19 cellular contexts compared by ENCODE assay signal in the genomic region with DNA sequence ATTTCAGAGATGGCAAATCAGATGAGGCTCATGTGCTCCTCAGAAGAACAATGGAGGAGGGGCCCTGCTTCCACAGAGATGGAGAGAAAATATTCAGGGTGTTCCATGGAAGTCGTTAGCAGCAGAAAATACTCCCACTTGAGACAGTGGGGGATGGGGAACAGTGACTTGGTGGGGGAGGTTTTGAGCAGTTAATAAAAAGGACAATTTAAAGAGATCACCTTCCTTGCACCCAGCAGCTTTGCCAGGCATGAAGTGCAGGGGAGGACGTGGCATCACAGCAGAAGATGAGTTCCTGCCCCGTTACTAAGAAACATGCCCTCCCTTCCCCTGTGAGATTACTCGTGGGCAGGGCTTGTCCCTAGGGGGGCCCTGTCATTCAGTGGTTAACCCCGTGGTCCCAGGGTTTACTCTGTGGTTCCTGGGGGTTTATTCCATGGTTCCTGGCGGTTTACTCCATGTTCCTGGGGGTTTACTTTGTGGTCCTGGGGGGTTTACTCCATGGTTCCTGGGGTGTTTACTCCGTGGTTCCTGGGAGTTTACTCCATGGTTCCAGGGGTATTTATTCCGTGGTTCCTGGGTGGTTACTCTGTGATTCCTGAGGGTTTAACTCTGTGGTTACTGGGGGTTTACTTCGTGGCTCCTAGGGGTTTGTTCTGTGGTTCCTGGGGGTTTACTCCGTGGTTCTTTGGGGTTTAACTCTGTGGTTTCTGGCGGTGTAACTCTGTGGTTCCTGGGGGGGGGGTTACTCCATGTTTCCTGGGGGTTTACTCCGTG. TPM values are rescaled to one million over a fixed set of nuclear protein-coding genes. Genes with fewer than 3 reads are reported as not detected.
"Had no signal": no experiment of that assay in that cellular context is flagged by ENCODE, and none has a peak within 500 bp of the region (broad histone marks: within the 10 kb centered on the region; RNA-seq: fewer than 3 reads in every experiment).

No MANE protein-coding gene starts in this region.

- DNase-seq: activated CD4-positive, alpha-beta memory T cell treated with anti-CD3 and anti-CD28 coated beads, Interleukin-2, amount 10 ng/mL, durations not matched to agents 7 days and 5 days; activated CD4-positive, alpha-beta T cell treated with anti-CD3 and anti-CD28 coated beads for 48 hours; activated gamma-delta T cell treated with Interleukin-2 at 50 U/mL for 16 hours; activated naive CD4-positive, alpha-beta T cell treated with anti-CD3 and anti-CD28 coated beads, Interleukin-2, amount 10 ng/mL, durations not matched to agents 7 days and 5 days; activated naive CD8-positive, alpha-beta T cell treated with anti-CD3 and anti-CD28 coated beads, Interleukin-2, amount 10 ng/mL, durations not matched to agents 7 days and 5 days; activated T-cell treated with anti-CD3 and anti-CD28 coated beads for 4 hours; activated T-cell treated with anti-CD3 and anti-CD28 coated beads, Interleukin-2, amount 50 U/mL, for 48 hours; aorta; body of pancreas; KG1; NCI-H1048; NCI-H1417; NCI-H2029; NCI-H345; NCI-H510A; NCI-H526 treated with DMSO at 0.1 percent for 48 hours had no signal

- H3K9me3 ChIP-seq: body of pancreas had no signal

- H3K4me1 Mint-ChIP-seq: activated CD4-positive, alpha-beta memory T cell treated with anti-CD3 and anti-CD28 coated beads, Interleukin-2, amount 10 ng/mL, durations not matched to agents 7 days and 5 days; activated naive CD4-positive, alpha-beta T cell treated with anti-CD3 and anti-CD28 coated beads, Interleukin-2, amount 10 ng/mL, durations not matched to agents 7 days and 5 days; activated naive CD8-positive, alpha-beta T cell treated with anti-CD3 and anti-CD28 coated beads, Interleukin-2, amount 10 ng/mL, durations not matched to agents 7 days and 5 days had no signal

- H3K27me3 Mint-ChIP-seq: activated CD4-positive, alpha-beta memory T cell treated with anti-CD3 and anti-CD28 coated beads, Interleukin-2, amount 10 ng/mL, durations not matched to agents 7 days and 5 days; activated naive CD4-positive, alpha-beta T cell treated with anti-CD3 and anti-CD28 coated beads, Interleukin-2, amount 10 ng/mL, durations not matched to agents 7 days and 5 days; activated naive CD8-positive, alpha-beta T cell treated with anti-CD3 and anti-CD28 coated beads, Interleukin-2, amount 10 ng/mL, durations not matched to agents 7 days and 5 days had no signal

- H3K27ac Mint-ChIP-seq: activated CD4-positive, alpha-beta memory T cell treated with anti-CD3 and anti-CD28 coated beads, Interleukin-2, amount 10 ng/mL, durations not matched to agents 7 days and 5 days; activated naive CD4-positive, alpha-beta T cell treated with anti-CD3 and anti-CD28 coated beads, Interleukin-2, amount 10 ng/mL, durations not matched to agents 7 days and 5 days; activated naive CD8-positive, alpha-beta T cell treated with anti-CD3 and anti-CD28 coated beads, Interleukin-2, amount 10 ng/mL, durations not matched to agents 7 days and 5 days; activated T-helper 2 cell treated with anti-CD3 and anti-CD28 coated beads, Interferon-gamma antibody, Interleukin-2, Interleukin-4, amounts not matched to agents 10 μg/mL and 5 μg/mL and 100 μg/mL, durations not matched to agents 14 hours and 24 hours and 36 hours had no signal

- H3K4me3 Mint-ChIP-seq: activated CD4-positive, alpha-beta memory T cell treated with anti-CD3 and anti-CD28 coated beads, Interleukin-2, amount 10 ng/mL, durations not matched to agents 7 days and 5 days; activated naive CD4-positive, alpha-beta T cell treated with anti-CD3 and anti-CD28 coated beads, Interleukin-2, amount 10 ng/mL, durations not matched to agents 7 days and 5 days; activated naive CD8-positive, alpha-beta T cell treated with anti-CD3 and anti-CD28 coated beads, Interleukin-2, amount 10 ng/mL, durations not matched to agents 7 days and 5 days had no signal

- H3K9me3 Mint-ChIP-seq: activated naive CD8-positive, alpha-beta T cell treated with anti-CD3 and anti-CD28 coated beads, Interleukin-2, amount 10 ng/mL, durations not matched to agents 7 days and 5 days had no signal

- ATAC-seq: activated CD4-positive, CD25-positive, alpha-beta regulatory T cell treated with anti-CD3 and anti-CD28 coated beads, Interleukin-2, amount 50 U/mL, for 24 hours; body of pancreas had no signal

- H3K36me3 Mint-ChIP-seq: activated naive CD8-positive, alpha-beta T cell treated with anti-CD3 and anti-CD28 coated beads, Interleukin-2, amount 10 ng/mL, durations not matched to agents 7 days and 5 days had no signal

RNA-seq across cellular contexts. Expression of gene GAS6, which starts 55.6 kb away (rescaled TPM):
- total RNA-seq: OCI-LY7 had no signal
